In genomic region chr7:17340655-17341054, GRCh38 we compare ENCODE assay signal across 1 cellular context.
TF ChIP-seq lines count a peak whose summit lies in the region.

No MANE protein-coding gene starts in this region.

TF ChIP-seq in WTC11, 78 proteins besides CTCF, POLR2A, EP300 and RAD21 (continued from another document):
- TF ChIP-seq ZNF425 (CRISPR knock-in tag; conservative IDR thresholded peaks at IDR 0.05) (no peak), MAX (CRISPR knock-in tag; IDR thresholded peaks at IDR 0.05) (no peak), TEAD4 (CRISPR knock-in tag; IDR thresholded peaks at IDR 0.05) (no peak), CBFB (CRISPR knock-in tag; IDR thresholded peaks at IDR 0.05; ENCODE audit: low read depth) (no peak), CREB1 (CRISPR knock-in tag; IDR thresholded peaks at IDR 0.05) (no peak), ZSCAN18 (CRISPR knock-in tag; IDR thresholded peaks at IDR 0.05) (no peak)
